ENCODE assay signal across 1 cellular context in the genomic region with DNA sequence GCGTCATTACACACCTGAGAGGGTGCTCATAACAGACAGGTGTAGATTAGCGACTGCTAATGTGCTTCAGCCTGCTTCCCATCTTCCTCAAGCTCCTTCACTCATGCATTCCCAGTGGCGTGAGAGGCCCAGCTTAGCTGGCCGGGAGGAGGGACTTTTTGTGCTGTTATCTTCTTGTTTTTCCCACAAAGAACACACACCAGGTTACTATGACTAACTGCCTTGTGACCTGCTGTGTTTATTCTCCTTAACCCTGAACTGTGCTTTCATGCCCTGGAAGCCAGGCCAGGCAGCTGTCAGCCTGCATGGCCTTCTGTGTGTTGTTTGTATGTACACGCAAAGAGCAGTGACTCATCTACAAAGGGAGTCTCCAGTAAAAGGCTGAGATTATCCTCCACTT.
TF ChIP-seq lines count a peak whose summit lies in the region.

No MANE protein-coding gene starts in this region.

TF ChIP-seq in GM12878, 131 proteins besides CTCF, POLR2A, EP300 and RAD21 (continued from another document and continues in another):
- TF ChIP-seq, protein P1, sequence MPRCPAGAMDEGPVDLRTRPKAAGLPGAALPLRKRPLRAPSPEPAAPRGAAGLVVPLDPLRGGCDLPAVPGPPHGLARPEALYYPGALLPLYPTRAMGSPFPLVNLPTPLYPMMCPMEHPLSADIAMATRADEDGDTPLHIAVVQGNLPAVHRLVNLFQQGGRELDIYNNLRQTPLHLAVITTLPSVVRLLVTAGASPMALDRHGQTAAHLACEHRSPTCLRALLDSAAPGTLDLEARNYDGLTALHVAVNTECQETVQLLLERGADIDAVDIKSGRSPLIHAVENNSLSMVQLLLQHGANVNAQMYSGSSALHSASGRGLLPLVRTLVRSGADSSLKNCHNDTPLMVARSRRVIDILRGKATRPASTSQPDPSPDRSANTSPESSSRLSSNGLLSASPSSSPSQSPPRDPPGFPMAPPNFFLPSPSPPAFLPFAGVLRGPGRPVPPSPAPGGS (IDR thresholded peaks at IDR 0.05; ENCODE audit: borderline replicate concordance, insufficient read depth, low read depth, low read length, poor library complexity, severe bottlenecking): peak; percentile 91
- TF ChIP-seq WRNIP1 (IDR thresholded peaks at IDR 0.05; ENCODE audit: borderline replicate concordance, low read depth, low read length): no peak
- TF ChIP-seq, protein P2, sequence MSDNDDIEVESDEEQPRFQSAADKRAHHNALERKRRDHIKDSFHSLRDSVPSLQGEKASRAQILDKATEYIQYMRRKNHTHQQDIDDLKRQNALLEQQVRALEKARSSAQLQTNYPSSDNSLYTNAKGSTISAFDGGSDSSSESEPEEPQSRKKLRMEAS (IDR thresholded peaks at IDR 0.05; ENCODE audit: low read depth, low read length): no peak
- TF ChIP-seq NFIC (IDR thresholded peaks at IDR 0.05; ENCODE audit: low read depth, low read length): no peak
- TF ChIP-seq BHLHE40 (IDR thresholded peaks at IDR 0.05; ENCODE audit: borderline replicate concordance in 1 of 2, low read depth in 2 of 2, low read length in 1 of 2): peak in 1 of 2 experiments; percentile 22; a peak in 1 of 4 replicates
- TF ChIP-seq FOXM1 (IDR thresholded peaks at IDR 0.05; ENCODE audit: low read depth, low read length): peak; percentile 56; the same call in 1 of the 2 replicates
- TF ChIP-seq FOS (IDR thresholded peaks at IDR 0.05; ENCODE audit: borderline replicate concordance, extremely low read depth, insufficient read length): no peak
- peak; percentile 18; the same call in 1 of the 2 replicates for TF ChIP-seq PAX5 (IDR thresholded peaks at IDR 0.05; ENCODE audit: borderline replicate concordance, low read depth, low read length)
- no peak for TF ChIP-seq CHD2 (IDR thresholded peaks at IDR 0.05; ENCODE audit: borderline replicate concordance, low read depth, low read length)
- TF ChIP-seq, protein P3, sequence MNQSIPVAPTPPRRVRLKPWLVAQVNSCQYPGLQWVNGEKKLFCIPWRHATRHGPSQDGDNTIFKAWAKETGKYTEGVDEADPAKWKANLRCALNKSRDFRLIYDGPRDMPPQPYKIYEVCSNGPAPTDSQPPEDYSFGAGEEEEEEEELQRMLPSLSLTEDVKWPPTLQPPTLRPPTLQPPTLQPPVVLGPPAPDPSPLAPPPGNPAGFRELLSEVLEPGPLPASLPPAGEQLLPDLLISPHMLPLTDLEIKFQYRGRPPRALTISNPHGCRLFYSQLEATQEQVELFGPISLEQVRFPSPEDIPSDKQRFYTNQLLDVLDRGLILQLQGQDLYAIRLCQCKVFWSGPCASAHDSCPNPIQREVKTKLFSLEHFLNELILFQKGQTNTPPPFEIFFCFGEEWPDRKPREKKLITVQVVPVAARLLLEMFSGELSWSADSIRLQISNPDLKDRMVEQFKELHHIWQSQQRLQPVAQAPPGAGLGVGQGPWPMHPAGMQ (IDR thresholded peaks at IDR 0.05; ENCODE audit: borderline replicate concordance): no peak
- no peak; the same call in 1 of the 2 replicates for TF ChIP-seq NR2F1 (conservative IDR thresholded peaks at IDR 0.05)
- no peak for TF ChIP-seq MTA2 (IDR thresholded peaks at IDR 0.05; ENCODE audit: low read depth)
- TF ChIP-seq, protein P4, sequence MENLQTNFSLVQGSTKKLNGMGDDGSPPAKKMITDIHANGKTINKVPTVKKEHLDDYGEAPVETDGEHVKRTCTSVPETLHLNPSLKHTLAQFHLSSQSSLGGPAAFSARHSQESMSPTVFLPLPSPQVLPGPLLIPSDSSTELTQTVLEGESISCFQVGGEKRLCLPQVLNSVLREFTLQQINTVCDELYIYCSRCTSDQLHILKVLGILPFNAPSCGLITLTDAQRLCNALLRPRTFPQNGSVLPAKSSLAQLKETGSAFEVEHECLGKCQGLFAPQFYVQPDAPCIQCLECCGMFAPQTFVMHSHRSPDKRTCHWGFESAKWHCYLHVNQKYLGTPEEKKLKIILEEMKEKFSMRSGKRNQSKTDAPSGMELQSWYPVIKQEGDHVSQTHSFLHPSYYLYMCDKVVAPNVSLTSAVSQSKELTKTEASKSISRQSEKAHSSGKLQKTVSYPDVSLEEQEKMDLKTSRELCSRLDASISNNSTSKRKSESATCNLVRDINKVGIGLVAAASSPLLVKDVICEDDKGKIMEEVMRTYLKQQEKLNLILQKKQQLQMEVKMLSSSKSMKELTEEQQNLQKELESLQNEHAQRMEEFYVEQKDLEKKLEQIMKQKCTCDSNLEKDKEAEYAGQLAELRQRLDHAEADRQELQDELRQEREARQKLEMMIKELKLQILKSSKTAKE (IDR thresholded peaks at IDR 0.05; ENCODE audit: low read depth, poor library complexity, severe bottlenecking): no peak
- no peak for TF ChIP-seq NRF1 (conservative IDR thresholded peaks at IDR 0.05; ENCODE audit: low read depth, low read length)
- TF ChIP-seq, protein P5, sequence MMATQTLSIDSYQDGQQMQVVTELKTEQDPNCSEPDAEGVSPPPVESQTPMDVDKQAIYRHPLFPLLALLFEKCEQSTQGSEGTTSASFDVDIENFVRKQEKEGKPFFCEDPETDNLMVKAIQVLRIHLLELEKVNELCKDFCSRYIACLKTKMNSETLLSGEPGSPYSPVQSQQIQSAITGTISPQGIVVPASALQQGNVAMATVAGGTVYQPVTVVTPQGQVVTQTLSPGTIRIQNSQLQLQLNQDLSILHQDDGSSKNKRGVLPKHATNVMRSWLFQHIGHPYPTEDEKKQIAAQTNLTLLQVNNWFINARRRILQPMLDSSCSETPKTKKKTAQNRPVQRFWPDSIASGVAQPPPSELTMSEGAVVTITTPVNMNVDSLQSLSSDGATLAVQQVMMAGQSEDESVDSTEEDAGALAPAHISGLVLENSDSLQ (IDR thresholded peaks at IDR 0.05): peak; percentile 26; the same call in 1 of the 2 replicates
- TF ChIP-seq, protein P6, sequence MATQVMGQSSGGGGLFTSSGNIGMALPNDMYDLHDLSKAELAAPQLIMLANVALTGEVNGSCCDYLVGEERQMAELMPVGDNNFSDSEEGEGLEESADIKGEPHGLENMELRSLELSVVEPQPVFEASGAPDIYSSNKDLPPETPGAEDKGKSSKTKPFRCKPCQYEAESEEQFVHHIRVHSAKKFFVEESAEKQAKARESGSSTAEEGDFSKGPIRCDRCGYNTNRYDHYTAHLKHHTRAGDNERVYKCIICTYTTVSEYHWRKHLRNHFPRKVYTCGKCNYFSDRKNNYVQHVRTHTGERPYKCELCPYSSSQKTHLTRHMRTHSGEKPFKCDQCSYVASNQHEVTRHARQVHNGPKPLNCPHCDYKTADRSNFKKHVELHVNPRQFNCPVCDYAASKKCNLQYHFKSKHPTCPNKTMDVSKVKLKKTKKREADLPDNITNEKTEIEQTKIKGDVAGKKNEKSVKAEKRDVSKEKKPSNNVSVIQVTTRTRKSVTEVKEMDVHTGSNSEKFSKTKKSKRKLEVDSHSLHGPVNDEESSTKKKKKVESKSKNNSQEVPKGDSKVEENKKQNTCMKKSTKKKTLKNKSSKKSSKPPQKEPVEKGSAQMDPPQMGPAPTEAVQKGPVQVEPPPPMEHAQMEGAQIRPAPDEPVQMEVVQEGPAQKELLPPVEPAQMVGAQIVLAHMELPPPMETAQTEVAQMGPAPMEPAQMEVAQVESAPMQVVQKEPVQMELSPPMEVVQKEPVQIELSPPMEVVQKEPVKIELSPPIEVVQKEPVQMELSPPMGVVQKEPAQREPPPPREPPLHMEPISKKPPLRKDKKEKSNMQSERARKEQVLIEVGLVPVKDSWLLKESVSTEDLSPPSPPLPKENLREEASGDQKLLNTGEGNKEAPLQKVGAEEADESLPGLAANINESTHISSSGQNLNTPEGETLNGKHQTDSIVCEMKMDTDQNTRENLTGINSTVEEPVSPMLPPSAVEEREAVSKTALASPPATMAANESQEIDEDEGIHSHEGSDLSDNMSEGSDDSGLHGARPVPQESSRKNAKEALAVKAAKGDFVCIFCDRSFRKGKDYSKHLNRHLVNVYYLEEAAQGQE (IDR thresholded peaks at IDR 0.05; ENCODE audit: low read depth, low read length): 0 out of 2 replicates have a peak, but pooled peaks have one; percentile 5
- TF ChIP-seq IKZF2 (IDR thresholded peaks at IDR 0.05): peak; percentile 53 to 72; a peak in 3 of 4 replicates
- peak; percentile 54 for TF ChIP-seq JUNB (IDR thresholded peaks at IDR 0.05)
- TF ChIP-seq BCL11A (IDR thresholded peaks at IDR 0.05; ENCODE audit: low read depth, low read length): 0 out of 2 replicates have a peak, but pooled peaks have one; percentile 7
- TF ChIP-seq IKZF1 (conservative IDR thresholded peaks at IDR 0.05): peak; percentile 63
- TF ChIP-seq TCF3 (IDR thresholded peaks at IDR 0.05; ENCODE audit: borderline replicate concordance, insufficient read depth, low read depth, low read length): peak; percentile 29; the same call in 1 of the 2 replicates
- TF ChIP-seq ASH2L (IDR thresholded peaks at IDR 0.05; ENCODE audit: borderline replicate concordance, low read depth): no peak
- TF ChIP-seq, protein P7, sequence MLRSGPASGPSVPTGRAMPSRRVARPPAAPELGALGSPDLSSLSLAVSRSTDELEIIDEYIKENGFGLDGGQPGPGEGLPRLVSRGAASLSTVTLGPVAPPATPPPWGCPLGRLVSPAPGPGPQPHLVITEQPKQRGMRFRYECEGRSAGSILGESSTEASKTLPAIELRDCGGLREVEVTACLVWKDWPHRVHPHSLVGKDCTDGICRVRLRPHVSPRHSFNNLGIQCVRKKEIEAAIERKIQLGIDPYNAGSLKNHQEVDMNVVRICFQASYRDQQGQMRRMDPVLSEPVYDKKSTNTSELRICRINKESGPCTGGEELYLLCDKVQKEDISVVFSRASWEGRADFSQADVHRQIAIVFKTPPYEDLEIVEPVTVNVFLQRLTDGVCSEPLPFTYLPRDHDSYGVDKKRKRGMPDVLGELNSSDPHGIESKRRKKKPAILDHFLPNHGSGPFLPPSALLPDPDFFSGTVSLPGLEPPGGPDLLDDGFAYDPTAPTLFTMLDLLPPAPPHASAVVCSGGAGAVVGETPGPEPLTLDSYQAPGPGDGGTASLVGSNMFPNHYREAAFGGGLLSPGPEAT (IDR thresholded peaks at IDR 0.05; ENCODE audit: low read depth): peak; percentile 78; the same call in 1 of the 2 replicates
- TF ChIP-seq, protein P8, sequence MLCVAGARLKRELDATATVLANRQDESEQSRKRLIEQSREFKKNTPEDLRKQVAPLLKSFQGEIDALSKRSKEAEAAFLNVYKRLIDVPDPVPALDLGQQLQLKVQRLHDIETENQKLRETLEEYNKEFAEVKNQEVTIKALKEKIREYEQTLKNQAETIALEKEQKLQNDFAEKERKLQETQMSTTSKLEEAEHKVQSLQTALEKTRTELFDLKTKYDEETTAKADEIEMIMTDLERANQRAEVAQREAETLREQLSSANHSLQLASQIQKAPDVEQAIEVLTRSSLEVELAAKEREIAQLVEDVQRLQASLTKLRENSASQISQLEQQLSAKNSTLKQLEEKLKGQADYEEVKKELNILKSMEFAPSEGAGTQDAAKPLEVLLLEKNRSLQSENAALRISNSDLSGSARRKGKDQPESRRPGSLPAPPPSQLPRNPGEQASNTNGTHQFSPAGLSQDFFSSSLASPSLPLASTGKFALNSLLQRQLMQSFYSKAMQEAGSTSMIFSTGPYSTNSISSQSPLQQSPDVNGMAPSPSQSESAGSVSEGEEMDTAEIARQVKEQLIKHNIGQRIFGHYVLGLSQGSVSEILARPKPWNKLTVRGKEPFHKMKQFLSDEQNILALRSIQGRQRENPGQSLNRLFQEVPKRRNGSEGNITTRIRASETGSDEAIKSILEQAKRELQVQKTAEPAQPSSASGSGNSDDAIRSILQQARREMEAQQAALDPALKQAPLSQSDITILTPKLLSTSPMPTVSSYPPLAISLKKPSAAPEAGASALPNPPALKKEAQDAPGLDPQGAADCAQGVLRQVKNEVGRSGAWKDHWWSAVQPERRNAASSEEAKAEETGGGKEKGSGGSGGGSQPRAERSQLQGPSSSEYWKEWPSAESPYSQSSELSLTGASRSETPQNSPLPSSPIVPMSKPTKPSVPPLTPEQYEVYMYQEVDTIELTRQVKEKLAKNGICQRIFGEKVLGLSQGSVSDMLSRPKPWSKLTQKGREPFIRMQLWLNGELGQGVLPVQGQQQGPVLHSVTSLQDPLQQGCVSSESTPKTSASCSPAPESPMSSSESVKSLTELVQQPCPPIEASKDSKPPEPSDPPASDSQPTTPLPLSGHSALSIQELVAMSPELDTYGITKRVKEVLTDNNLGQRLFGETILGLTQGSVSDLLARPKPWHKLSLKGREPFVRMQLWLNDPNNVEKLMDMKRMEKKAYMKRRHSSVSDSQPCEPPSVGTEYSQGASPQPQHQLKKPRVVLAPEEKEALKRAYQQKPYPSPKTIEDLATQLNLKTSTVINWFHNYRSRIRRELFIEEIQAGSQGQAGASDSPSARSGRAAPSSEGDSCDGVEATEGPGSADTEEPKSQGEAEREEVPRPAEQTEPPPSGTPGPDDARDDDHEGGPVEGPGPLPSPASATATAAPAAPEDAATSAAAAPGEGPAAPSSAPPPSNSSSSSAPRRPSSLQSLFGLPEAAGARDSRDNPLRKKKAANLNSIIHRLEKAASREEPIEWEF (IDR thresholded peaks at IDR 0.05; ENCODE audit: insufficient replicate concordance, low read depth, low read length): peak; percentile 67
- TF ChIP-seq CHD4 (IDR thresholded peaks at IDR 0.05): no peak
- TF ChIP-seq SP1 (IDR thresholded peaks at IDR 0.05; ENCODE audit: low read depth, low read length): peak; percentile 17
- 0 out of 2 replicates have a peak, but pooled peaks have one; percentile 16 for TF ChIP-seq NBN (IDR thresholded peaks at IDR 0.05)
- no peak for TF ChIP-seq HCFC1 (IDR thresholded peaks at IDR 0.05; ENCODE audit: low read length)
- no peak for TF ChIP-seq EZH2 (IDR thresholded peaks at IDR 0.05; ENCODE audit: borderline replicate concordance, control insufficient read depth, low read depth, low read length)
- TF ChIP-seq SMAD5 (IDR thresholded peaks at IDR 0.05; ENCODE audit: low read depth): no peak
- TF ChIP-seq CREM (IDR thresholded peaks at IDR 0.05; ENCODE audit: low read depth): peak; percentile 37; the same call in 1 of the 2 replicates
- TF ChIP-seq MEF2B (IDR thresholded peaks at IDR 0.05; ENCODE audit: partially characterized antibody, poor library complexity, severe bottlenecking): no peak
- no peak for TF ChIP-seq NR2C2 (IDR thresholded peaks at IDR 0.05; ENCODE audit: borderline replicate concordance, control insufficient read depth, insufficient read length, low read depth)
- TF ChIP-seq YY1 (IDR thresholded peaks at IDR 0.05; ENCODE audit: low read depth, low read length): 0 out of 2 replicates have a peak, but pooled peaks have one; percentile 19
- no peak for TF ChIP-seq SIX5 (IDR thresholded peaks at IDR 0.05; ENCODE audit: low read depth, low read length, severe bottlenecking)
- no peak for TF ChIP-seq SMC3 (IDR thresholded peaks at IDR 0.05; ENCODE audit: borderline replicate concordance, low read length)
- no peak for TF ChIP-seq HDGF (IDR thresholded peaks at IDR 0.05)
